In the genomic region with DNA sequence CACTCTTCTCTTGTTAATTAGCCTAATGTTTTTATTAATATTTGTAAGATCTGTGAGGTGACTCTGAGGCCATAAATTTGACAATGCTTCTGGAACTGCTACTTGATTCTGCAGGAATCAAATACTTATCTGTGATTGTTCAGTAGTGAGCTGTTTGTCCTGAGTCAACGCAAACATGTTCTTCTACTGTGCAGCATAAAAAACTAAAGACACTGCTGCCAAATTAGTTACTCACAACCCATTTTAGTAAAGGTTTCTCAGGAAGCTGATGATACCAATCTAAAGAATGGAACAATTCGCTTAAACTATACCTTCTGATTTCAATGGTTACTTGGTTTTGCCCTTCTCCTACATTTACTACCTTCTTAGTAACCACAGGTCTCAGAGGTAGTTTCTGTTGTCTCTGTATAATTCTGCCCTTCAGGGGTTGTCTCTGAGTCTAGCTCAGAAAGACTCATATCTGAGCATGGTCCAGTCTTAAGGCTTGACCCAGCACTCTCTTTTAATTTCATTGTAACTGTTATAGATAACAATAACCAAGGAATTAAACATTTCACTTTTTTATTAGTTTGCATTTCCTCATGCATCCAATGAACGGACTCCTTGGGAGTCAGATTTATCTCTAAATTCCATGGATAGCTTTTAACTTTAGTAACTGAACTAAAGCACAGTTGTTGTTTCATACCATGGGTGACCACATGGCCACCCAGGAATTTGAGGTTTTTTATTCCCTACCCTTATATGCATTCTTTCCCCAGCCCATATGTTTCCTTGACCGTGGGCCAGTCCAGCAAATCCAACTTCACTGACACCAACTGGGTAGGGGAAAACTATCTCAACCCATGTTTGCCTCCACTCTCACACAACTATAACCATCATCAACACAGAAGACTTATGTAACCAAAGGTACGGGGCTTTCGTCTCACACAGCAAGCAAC, we compare ENCODE assay signal across 13 cellular contexts.
"Had no signal": no experiment of that assay in that cellular context is flagged by ENCODE, and none has a peak within 500 bp of the region (broad histone marks: within the 10 kb centered on the region; RNA-seq: fewer than 3 reads in every experiment).

No MANE protein-coding gene starts in this region.

- H3K79me2 ChIP-seq: hepatocyte had no signal

- H3K9me3 ChIP-seq: colonic mucosa, right atrium auricular region had no signal

- H3K27ac ChIP-seq: cardiac muscle cell, colonic mucosa, hepatocyte, right atrium auricular region, WERI-Rb-1 had no signal

- H3K27me3 ChIP-seq: cardiac muscle cell, colonic mucosa, hepatocyte, right atrium auricular region had no signal

- H3K4me1 ChIP-seq: colonic mucosa, right atrium auricular region had no signal

- H2AFZ ChIP-seq: hepatocyte had no signal

- H3K4me2 ChIP-seq: hepatocyte, smooth muscle cell had no signal

- DNase-seq: activated CD4-positive, alpha-beta memory T cell treated with anti-CD3 and anti-CD28 coated beads, Interleukin-2, amount 10 ng/mL, durations not matched to agents 7 days and 5 days; activated CD4-positive, alpha-beta T cell treated with anti-CD3 and anti-CD28 coated beads for 36 hours; activated gamma-delta T cell; activated T-cell treated with anti-CD3 and anti-CD28 coated beads, Interleukin-2, amount 50 U/mL, for 48 hours; anterior cingulate cortex; colonic mucosa; effector memory CD4-positive, alpha-beta T cell; kidney glomerular epithelial cell; WERI-Rb-1 had no signal

- ATAC-seq: activated CD4-positive, alpha-beta T cell treated with anti-CD3 and anti-CD28 coated beads for 36 hours had no signal

- H3K36me3 ChIP-seq: cardiac muscle cell, colonic mucosa, right atrium auricular region, WERI-Rb-1 had no signal

- H3K4me3 ChIP-seq: cardiac muscle cell, colonic mucosa, hepatocyte, right atrium auricular region, smooth muscle cell had no signal
